ENCODE assay signal across 18 cellular contexts in genomic region chr11:115895594-115895993, GRCh38.
"Had no signal": no experiment of that assay in that cellular context is flagged by ENCODE, and none has a peak within 500 bp of the region (broad histone marks: within the 10 kb centered on the region; RNA-seq: fewer than 3 reads in every experiment).

No MANE protein-coding gene starts in this region.

- ATAC-seq: left lobe of liver; mucosa of descending colon; naive thymus-derived CD8-positive, alpha-beta T cell had no signal

- FAIRE-seq: colon had no signal

- H3K9me3 ChIP-seq: mucosa of descending colon, neutrophil, right atrium auricular region, sigmoid colon, stomach, thoracic aorta, transverse colon had no signal

- H3K4me3 ChIP-seq: mucosa of descending colon, right atrium auricular region, sigmoid colon, skin epidermis, stomach, thoracic aorta, transverse colon had no signal

- H3K27ac ChIP-seq: neutrophil, right atrium auricular region, sigmoid colon, skin epidermis, stomach, thoracic aorta, transverse colon had no signal

- H3K4me1 ChIP-seq: right atrium auricular region, sigmoid colon, stomach, transverse colon had no signal

- H3K36me3 ChIP-seq: neutrophil, right atrium auricular region, sigmoid colon, stomach, thoracic aorta, transverse colon had no signal

- DNase-seq: dermis blood vessel endothelial cell; foreskin melanocyte; head of caudate nucleus; hippocampal formation; mucosa of descending colon; naive thymus-derived CD8-positive, alpha-beta T cell; sigmoid colon; stimulated activated CD4-positive, alpha-beta T cell treated with anti-CD3 and anti-CD28 coated beads, Interleukin-12 subunit alpha, Interleukin-12 subunit beta, amount 100 ng/mL, for 4 hours; stimulated activated naive CD4-positive, alpha-beta T cell; stomach; substantia nigra; transverse colon had no signal

- H3K27me3 ChIP-seq: neutrophil, right atrium auricular region, sigmoid colon, stomach, transverse colon had no signal
